ENCODE assay signal across 16 cellular contexts in the genomic region with DNA sequence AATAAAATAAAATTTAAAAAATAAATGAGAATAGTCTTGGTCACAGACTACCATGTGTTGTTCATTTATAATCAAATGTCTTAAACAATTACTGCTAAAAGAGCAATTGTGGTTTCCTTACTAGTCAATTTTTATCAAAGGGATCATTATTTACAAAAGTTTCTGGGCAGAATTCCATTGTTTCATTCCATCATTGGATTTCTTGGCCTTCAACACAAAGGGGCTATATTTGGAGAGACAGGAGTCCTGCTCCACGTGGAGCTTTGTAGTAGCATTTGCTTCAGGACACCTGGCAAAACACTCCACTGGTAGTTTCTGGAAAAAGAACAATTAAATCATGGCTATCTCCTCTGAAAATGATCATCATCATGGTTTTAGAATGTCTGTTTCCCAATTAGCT. TPM values are rescaled to one million over a fixed set of nuclear protein-coding genes. Genes with fewer than 3 reads are reported as not detected.
"Had no signal": no experiment of that assay in that cellular context is flagged by ENCODE, and none has a peak within 500 bp of the region (broad histone marks: within the 10 kb centered on the region; RNA-seq: fewer than 3 reads in every experiment).

No MANE protein-coding gene starts in this region.

- H3K9ac ChIP-seq: parathyroid adenoma had no signal

- H3K36me3 Mint-ChIP-seq: activated naive CD8-positive, alpha-beta T cell treated with anti-CD3 and anti-CD28 coated beads for 36 hours; stimulated activated memory B cell treated with anti-CD40 and anti-IgM and Interleukin-4, amounts not matched to agents 10 μg/mL and 1 μg/mL and 100 μg/mL, for 72 hours had no signal

- FAIRE-seq: bronchial epithelial cell, keratinocyte had no signal

- H3K4me3 Mint-ChIP-seq: activated naive CD8-positive, alpha-beta T cell treated with anti-CD3 and anti-CD28 coated beads for 36 hours; activated T-helper 1 cell treated with anti-CD3 and anti-CD28 coated beads, Interleukin-12 subunit alpha, Interleukin-12 subunit beta, Interleukin-2, Interleukin-4 antibody, amounts not matched to agents 30 ng/mL and 10 ng/mL and 1 ng/mL, durations not matched to agents 14 hours and 24 hours and 36 hours; naive thymus-derived CD8-positive, alpha-beta T cell; stimulated activated memory B cell treated with anti-CD40 and anti-IgM and Interleukin-4, amounts not matched to agents 10 μg/mL and 1 μg/mL and 100 μg/mL, for 72 hours had no signal

- H3K27ac ChIP-seq: hepatocyte, parathyroid adenoma had no signal

- H3K4me1 ChIP-seq: parathyroid adenoma had no signal

- H2AFZ ChIP-seq: hepatocyte, parathyroid adenoma had no signal

- H3K9me3 ChIP-seq: mucosa of descending colon, tibial nerve had no signal

- DNase-seq: activated CD4-positive, CD25-positive, alpha-beta regulatory T cell treated with anti-CD3 and anti-CD28 coated beads, Interleukin-2, amount 50 U/mL, for 72 hours; activated naive CD8-positive, alpha-beta T cell treated with anti-CD3 and anti-CD28 coated beads for 36 hours; mammary epithelial cell; mucosa of descending colon; naive thymus-derived CD8-positive, alpha-beta T cell; retina; T1000 had no signal

- H3K4me2 ChIP-seq: hepatocyte had no signal

- H3K4me3 ChIP-seq: hepatocyte, mucosa of descending colon, tibial nerve had no signal

- H3K4me1 Mint-ChIP-seq: activated naive CD8-positive, alpha-beta T cell treated with anti-CD3 and anti-CD28 coated beads for 36 hours; naive thymus-derived CD8-positive, alpha-beta T cell; stimulated activated memory B cell treated with anti-CD40 and anti-IgM and Interleukin-4, amounts not matched to agents 10 μg/mL and 1 μg/mL and 100 μg/mL, for 72 hours had no signal

- ATAC-seq: esophagus mucosa; left lobe of liver; mucosa of descending colon; naive thymus-derived CD8-positive, alpha-beta T cell; stimulated activated memory B cell treated with anti-CD40 and anti-IgM and Interleukin-4, amounts not matched to agents 10 μg/mL and 1 μg/mL and 100 μg/mL, for 72 hours had no signal

- H3K79me2 ChIP-seq: hepatocyte had no signal

- H3K9me3 Mint-ChIP-seq: activated T-helper 1 cell treated with anti-CD3 and anti-CD28 coated beads, Interleukin-12 subunit alpha, Interleukin-12 subunit beta, Interleukin-2, Interleukin-4 antibody, amounts not matched to agents 30 ng/mL and 10 ng/mL and 1 ng/mL, durations not matched to agents 14 hours and 24 hours and 36 hours had no signal

- H3K27ac Mint-ChIP-seq: activated naive CD8-positive, alpha-beta T cell treated with anti-CD3 and anti-CD28 coated beads for 36 hours; activated T-helper 1 cell treated with anti-CD3 and anti-CD28 coated beads, Interleukin-12 subunit alpha, Interleukin-12 subunit beta, Interleukin-2, Interleukin-4 antibody, amounts not matched to agents 30 ng/mL and 10 ng/mL and 1 ng/mL, durations not matched to agents 14 hours and 24 hours and 36 hours; naive thymus-derived CD8-positive, alpha-beta T cell; stimulated activated memory B cell treated with anti-CD40 and anti-IgM and Interleukin-4, amounts not matched to agents 10 μg/mL and 1 μg/mL and 100 μg/mL, for 72 hours had no signal

- H3K27me3 ChIP-seq: hepatocyte, tibial nerve had no signal

- H3K36me3 ChIP-seq: tibial nerve had no signal

RNA-seq across cellular contexts. Expression of gene STARD13, which starts 22.3 kb away (rescaled TPM):
- total RNA-seq: naive thymus-derived CD8-positive, alpha-beta T cell had no signal
- polyA plus RNA-seq: naive thymus-derived CD8-positive, alpha-beta T cell had no signal
